In the genomic region with DNA sequence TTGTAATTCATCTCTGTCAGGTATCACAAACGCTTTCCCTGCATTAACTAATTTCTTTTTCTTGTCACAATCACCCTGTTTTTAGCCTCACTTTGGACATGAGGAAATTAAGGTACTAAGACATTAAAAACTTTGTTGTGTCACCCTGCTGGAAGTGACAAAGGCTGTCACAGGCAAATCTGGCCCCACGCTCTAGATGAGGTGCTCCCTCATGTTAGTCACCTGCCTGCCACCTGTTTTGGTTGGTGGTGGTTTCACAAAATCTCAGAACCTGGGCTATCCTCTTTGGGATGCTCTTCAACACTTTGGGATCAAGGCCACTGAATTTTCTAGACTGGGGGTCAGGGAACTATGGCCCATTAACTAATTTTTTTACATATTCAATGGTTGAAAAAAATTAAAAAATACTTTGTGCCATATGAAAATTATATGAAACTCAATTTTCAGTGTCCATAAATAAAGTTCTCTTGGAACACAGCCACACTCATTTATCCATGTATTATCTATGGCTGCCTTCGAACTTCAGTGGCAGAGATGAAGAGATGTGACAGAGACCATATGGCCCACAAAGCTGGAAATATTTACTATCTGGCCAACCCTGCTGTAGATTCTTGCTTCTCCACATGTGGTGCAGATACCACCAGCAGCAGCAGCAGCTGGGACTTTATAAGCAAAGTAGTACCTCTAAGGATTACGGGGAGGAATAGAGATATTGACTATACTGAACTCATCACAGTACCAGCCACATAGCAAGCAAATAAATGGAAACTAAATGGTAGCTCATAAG, we compare ENCODE assay signal across 1 cellular context.
TF ChIP-seq lines count a peak whose summit lies in the region.

No MANE protein-coding gene starts in this region.

TF ChIP-seq in K562, 482 proteins besides CTCF, POLR2A, EP300 and RAD21 (continued from another document and continues in another):
- TF ChIP-seq, protein P1, sequence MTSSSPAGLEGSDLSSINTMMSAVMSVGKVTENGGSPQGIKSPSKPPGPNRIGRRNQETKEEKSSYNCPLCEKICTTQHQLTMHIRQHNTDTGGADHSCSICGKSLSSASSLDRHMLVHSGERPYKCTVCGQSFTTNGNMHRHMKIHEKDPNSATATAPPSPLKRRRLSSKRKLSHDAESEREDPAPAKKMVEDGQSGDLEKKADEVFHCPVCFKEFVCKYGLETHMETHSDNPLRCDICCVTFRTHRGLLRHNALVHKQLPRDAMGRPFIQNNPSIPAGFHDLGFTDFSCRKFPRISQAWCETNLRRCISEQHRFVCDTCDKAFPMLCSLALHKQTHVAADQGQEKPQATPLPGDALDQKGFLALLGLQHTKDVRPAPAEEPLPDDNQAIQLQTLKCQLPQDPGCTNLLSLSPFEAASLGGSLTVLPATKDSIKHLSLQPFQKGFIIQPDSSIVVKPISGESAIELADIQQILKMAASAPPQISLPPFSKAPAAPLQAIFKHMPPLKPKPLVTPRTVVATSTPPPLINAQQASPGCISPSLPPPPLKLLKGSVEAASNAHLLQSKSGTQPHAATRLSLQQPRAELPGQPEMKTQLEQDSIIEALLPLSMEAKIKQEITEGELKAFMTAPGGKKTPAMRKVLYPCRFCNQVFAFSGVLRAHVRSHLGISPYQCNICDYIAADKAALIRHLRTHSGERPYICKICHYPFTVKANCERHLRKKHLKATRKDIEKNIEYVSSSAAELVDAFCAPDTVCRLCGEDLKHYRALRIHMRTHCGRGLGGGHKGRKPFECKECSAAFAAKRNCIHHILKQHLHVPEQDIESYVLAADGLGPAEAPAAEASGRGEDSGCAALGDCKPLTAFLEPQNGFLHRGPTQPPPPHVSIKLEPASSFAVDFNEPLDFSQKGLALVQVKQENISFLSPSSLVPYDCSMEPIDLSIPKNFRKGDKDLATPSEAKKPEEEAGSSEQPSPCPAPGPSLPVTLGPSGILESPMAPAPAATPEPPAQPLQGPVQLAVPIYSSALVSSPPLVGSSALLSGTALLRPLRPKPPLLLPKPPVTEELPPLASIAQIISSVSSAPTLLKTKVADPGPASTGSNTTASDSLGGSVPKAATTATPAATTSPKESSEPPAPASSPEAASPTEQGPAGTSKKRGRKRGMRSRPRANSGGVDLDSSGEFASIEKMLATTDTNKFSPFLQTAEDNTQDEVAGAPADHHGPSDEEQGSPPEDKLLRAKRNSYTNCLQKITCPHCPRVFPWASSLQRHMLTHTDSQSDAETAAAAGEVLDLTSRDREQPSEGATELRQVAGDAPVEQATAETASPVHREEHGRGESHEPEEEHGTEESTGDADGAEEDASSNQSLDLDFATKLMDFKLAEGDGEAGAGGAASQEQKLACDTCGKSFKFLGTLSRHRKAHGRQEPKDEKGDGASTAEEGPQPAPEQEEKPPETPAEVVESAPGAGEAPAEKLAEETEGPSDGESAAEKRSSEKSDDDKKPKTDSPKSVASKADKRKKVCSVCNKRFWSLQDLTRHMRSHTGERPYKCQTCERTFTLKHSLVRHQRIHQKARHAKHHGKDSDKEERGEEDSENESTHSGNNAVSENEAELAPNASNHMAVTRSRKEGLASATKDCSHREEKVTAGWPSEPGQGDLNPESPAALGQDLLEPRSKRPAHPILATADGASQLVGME (CRISPR knock-in tag; IDR thresholded peaks at IDR 0.05), result no peak
- TF ChIP-seq U2AF2 (optimal IDR thresholded peaks at IDR 0.05; ENCODE audit: low read depth, low read length), result no peak
- TF ChIP-seq ZFPM2 (CRISPR knock-in tag; IDR thresholded peaks at IDR 0.05), result no peak
- no peak for TF ChIP-seq XRCC4 (IDR thresholded peaks at IDR 0.05; ENCODE audit: extremely low read depth, insufficient read depth, insufficient read length)
- no peak for TF ChIP-seq LEF1 (IDR thresholded peaks at IDR 0.05)
- TF ChIP-seq ZNF699 (CRISPR knock-in tag; IDR thresholded peaks at IDR 0.05; ENCODE audit: insufficient replicate concordance), result no peak
- TF ChIP-seq MCM2 (IDR thresholded peaks at IDR 0.05; ENCODE audit: low read depth), result no peak
- no peak for TF ChIP-seq MIER1 (IDR thresholded peaks at IDR 0.05; ENCODE audit: low read depth)
- peak; percentile 92 for TF ChIP-seq PML (IDR thresholded peaks at IDR 0.05; ENCODE audit: low read length)
- TF ChIP-seq, protein P2, sequence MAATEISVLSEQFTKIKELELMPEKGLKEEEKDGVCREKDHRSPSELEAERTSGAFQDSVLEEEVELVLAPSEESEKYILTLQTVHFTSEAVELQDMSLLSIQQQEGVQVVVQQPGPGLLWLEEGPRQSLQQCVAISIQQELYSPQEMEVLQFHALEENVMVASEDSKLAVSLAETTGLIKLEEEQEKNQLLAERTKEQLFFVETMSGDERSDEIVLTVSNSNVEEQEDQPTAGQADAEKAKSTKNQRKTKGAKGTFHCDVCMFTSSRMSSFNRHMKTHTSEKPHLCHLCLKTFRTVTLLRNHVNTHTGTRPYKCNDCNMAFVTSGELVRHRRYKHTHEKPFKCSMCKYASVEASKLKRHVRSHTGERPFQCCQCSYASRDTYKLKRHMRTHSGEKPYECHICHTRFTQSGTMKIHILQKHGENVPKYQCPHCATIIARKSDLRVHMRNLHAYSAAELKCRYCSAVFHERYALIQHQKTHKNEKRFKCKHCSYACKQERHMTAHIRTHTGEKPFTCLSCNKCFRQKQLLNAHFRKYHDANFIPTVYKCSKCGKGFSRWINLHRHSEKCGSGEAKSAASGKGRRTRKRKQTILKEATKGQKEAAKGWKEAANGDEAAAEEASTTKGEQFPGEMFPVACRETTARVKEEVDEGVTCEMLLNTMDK (IDR thresholded peaks at IDR 0.05; ENCODE audit: borderline replicate concordance, insufficient read depth, low read depth, low read length, poor library complexity, severe bottlenecking), result no peak
- TF ChIP-seq ZNF79 (CRISPR knock-in tag; IDR thresholded peaks at IDR 0.05; ENCODE audit: low read depth), result no peak
- no peak; the same call in 1 of the 2 replicates for TF ChIP-seq SMARCC2 (IDR thresholded peaks at IDR 0.05; ENCODE audit: low read depth)
- no peak for TF ChIP-seq NKRF (IDR thresholded peaks at IDR 0.05; ENCODE audit: borderline replicate concordance)
- peak in 1 of 2 experiments; percentile 27; a peak in 1 of 4 replicates for TF ChIP-seq ZNF639 (CRISPR knock-in tag; conservative IDR thresholded peaks at IDR 0.05 in 1 of 2, IDR thresholded peaks at IDR 0.05 in 1 of 2)
- no peak for TF ChIP-seq PHB2 (IDR thresholded peaks at IDR 0.05; ENCODE audit: low read depth)
- TF ChIP-seq ZNF644 (tag; IDR thresholded peaks at IDR 0.05; ENCODE audit: low read depth), result no peak
- TF ChIP-seq DNMT1 (IDR thresholded peaks at IDR 0.05), result no peak
- peak; percentile 56; the same call in 1 of the 2 replicates for TF ChIP-seq ZNF589 (CRISPR knock-in tag; IDR thresholded peaks at IDR 0.05; ENCODE audit: low read depth)
- no peak for TF ChIP-seq ATF7 (IDR thresholded peaks at IDR 0.05)
- no peak for TF ChIP-seq ZBTB1 (CRISPR knock-in tag; IDR thresholded peaks at IDR 0.05; ENCODE audit: borderline replicate concordance, low read depth)
- TF ChIP-seq, protein P3, sequence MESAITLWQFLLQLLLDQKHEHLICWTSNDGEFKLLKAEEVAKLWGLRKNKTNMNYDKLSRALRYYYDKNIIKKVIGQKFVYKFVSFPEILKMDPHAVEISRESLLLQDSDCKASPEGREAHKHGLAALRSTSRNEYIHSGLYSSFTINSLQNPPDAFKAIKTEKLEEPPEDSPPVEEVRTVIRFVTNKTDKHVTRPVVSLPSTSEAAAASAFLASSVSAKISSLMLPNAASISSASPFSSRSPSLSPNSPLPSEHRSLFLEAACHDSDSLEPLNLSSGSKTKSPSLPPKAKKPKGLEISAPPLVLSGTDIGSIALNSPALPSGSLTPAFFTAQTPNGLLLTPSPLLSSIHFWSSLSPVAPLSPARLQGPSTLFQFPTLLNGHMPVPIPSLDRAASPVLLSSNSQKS (CRISPR knock-in tag; IDR thresholded peaks at IDR 0.05), result no peak
- TF ChIP-seq KDM1A (IDR thresholded peaks at IDR 0.05), result peak; percentile 43 to 50; a peak in 2 of 4 replicates
- TF ChIP-seq FOXP1 (CRISPR knock-in tag; IDR thresholded peaks at IDR 0.05), result no peak
- TF ChIP-seq ZNF707 (CRISPR knock-in tag; conservative IDR thresholded peaks at IDR 0.05), result no peak
- no peak for TF ChIP-seq BDP1 (IDR thresholded peaks at IDR 0.05; ENCODE audit: insufficient read depth, insufficient read length)
- TF ChIP-seq TFAP4 (CRISPR knock-in tag; IDR thresholded peaks at IDR 0.05; ENCODE audit: borderline replicate concordance), result 0 out of 2 replicates have a peak, but pooled peaks have one; percentile 9
- TF ChIP-seq ZNF384 (IDR thresholded peaks at IDR 0.05; ENCODE audit: low read depth, low read length), result no peak
- 0 out of 2 replicates have a peak, but pooled peaks have one; percentile 20 for TF ChIP-seq MTA3 (IDR thresholded peaks at IDR 0.05; ENCODE audit: borderline replicate concordance)
- no peak for TF ChIP-seq YY1 (IDR thresholded peaks at IDR 0.05; ENCODE audit: borderline replicate concordance in 1 of 3, control insufficient read depth in 1 of 3, extremely low read depth in 1 of 3, insufficient read depth in 3 of 3, insufficient read length in 1 of 3, insufficient replicate concordance in 2 of 3, low read depth in 1 of 3, low read length in 2 of 3)
- no peak for TF ChIP-seq TAF9B (IDR thresholded peaks at IDR 0.05; ENCODE audit: partially characterized antibody)
- peak; percentile 90 for TF ChIP-seq TAL1 (IDR thresholded peaks at IDR 0.05)
- TF ChIP-seq TBL1XR1 (IDR thresholded peaks at IDR 0.05; ENCODE audit: low read length in 2 of 2), result peak in 1 of 2 experiments; percentile 43; a peak in 1 of 4 replicates
- no peak for TF ChIP-seq SNRNP70 (optimal IDR thresholded peaks at IDR 0.05; ENCODE audit: low read depth, low read length)
- TF ChIP-seq, protein P4, sequence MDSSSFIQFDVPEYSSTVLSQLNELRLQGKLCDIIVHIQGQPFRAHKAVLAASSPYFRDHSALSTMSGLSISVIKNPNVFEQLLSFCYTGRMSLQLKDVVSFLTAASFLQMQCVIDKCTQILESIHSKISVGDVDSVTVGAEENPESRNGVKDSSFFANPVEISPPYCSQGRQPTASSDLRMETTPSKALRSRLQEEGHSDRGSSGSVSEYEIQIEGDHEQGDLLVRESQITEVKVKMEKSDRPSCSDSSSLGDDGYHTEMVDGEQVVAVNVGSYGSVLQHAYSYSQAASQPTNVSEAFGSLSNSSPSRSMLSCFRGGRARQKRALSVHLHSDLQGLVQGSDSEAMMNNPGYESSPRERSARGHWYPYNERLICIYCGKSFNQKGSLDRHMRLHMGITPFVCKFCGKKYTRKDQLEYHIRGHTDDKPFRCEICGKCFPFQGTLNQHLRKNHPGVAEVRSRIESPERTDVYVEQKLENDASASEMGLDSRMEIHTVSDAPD (CRISPR knock-in tag; IDR thresholded peaks at IDR 0.05), result no peak
- TF ChIP-seq, protein P5, sequence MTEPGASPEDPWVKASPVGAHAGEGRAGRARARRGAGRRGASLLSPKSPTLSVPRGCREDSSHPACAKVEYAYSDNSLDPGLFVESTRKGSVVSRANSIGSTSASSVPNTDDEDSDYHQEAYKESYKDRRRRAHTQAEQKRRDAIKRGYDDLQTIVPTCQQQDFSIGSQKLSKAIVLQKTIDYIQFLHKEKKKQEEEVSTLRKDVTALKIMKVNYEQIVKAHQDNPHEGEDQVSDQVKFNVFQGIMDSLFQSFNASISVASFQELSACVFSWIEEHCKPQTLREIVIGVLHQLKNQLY (CRISPR knock-in tag; conservative IDR thresholded peaks at IDR 0.05), result no peak
